ENCODE assay signal across 15 cellular contexts in the genomic region with DNA sequence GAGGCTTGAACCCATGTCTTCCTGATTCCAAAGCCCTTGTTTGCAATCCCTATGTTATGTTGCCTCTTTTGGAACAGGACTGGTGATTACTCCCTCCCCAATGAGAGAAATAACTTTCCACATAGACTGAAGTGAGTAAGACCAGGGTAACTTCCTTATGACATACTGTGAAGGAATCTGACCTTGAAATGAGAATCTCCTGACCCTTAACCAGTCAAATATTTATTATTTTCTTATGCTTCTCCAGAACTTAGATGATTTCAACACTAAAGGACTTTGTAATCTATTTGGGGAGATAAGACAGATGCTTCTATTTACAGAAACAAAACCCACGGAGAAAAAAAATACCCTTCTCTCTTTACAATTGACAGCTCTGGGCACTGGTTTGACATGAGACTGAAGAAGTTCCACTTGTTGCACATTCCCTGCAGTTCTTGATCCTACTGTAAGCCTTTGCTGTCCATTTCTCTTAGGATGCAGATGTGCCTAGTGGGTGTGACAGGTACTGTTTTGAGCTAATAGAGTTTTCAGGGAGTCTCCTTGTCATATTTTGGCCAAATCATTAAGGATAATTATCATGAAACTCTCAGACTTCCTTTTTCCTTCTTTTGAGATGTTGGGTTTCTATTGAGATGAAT. TPM values are rescaled to one million over a fixed set of nuclear protein-coding genes. Genes with fewer than 3 reads are reported as not detected.
A peak's percentile ranks its signal among the peaks of the same experiment; 100 is the strongest.
DNase-seq lines count a peak whose midpoint lies in the region; ATAC-seq and TF ChIP-seq lines count a peak whose summit lies in the region.
"Had no signal": no experiment of that assay in that cellular context is flagged by ENCODE, and none has a peak within 500 bp of the region (broad histone marks: within the 10 kb centered on the region; RNA-seq: fewer than 3 reads in every experiment).

No MANE protein-coding gene starts in this region.

- H3K27ac Mint-ChIP-seq in naive thymus-derived CD4-positive, alpha-beta T cell: no peak overlapping the region
- H3K27ac Mint-ChIP-seq: activated CD4-positive, alpha-beta memory T cell treated with anti-CD3 and anti-CD28 coated beads, Interleukin-2, amount 10 ng/mL, durations not matched to agents 7 days and 5 days; activated naive CD8-positive, alpha-beta T cell; effector memory CD8-positive, alpha-beta T cell; nephron; stimulated activated naive CD8-positive, alpha-beta T cell treated with anti-CD3 and anti-CD28 coated beads, Interleukin-15, Interleukin-2, amounts not matched to agents 100 ng/mL and 50 ng/mL, for 24 hours had no signal

- CTCF ChIA-PET in naive thymus-derived CD4-positive, alpha-beta T cell (lab: Charles Lee): interaction anchor here (1.7 kb wide), 1 partner anchor 12 kb away, joined by 4 read pairs; no protein-coding TSS in a partner anchor

- POLR2A ChIA-PET in naive thymus-derived CD4-positive, alpha-beta T cell (lab: Charles Lee): no interaction called here

- H3K9me3 ChIP-seq in naive thymus-derived CD4-positive, alpha-beta T cell (ENCODE audit: control insufficient read depth in 2 of 3, low read length in 3 of 3): no peaks in the 10 kb centered on the region

- peak; percentile 77 for DNase-seq in CD1c-positive myeloid dendritic cell (ENCODE audit: extremely low spot score)
- peak; percentile 90 for DNase-seq in M059J (ENCODE audit: low read depth)
- DNase-seq in choroid plexus epithelial cell (ENCODE audit: low read depth): peak; percentile 98
- DNase-seq in myocyte (ENCODE audit: low read depth): peak; percentile 88
- no peak for DNase-seq in naive thymus-derived CD4-positive, alpha-beta T cell
- no peak for DNase-seq in NCI-H187 treated with DMSO at 0.1 percent for 48 hours (lab: John Stamatoyannopoulos, UW)
- no peak for DNase-seq in cerebellum (ENCODE audit: low spot score)
- DNase-seq: activated CD4-positive, alpha-beta memory T cell treated with anti-CD3 and anti-CD28 coated beads, Interleukin-2, amount 10 ng/mL, durations not matched to agents 7 days and 5 days; effector memory CD8-positive, alpha-beta T cell; Karpas-422; NCI-H510A had no signal

- H3K4me1 ChIP-seq in naive thymus-derived CD4-positive, alpha-beta T cell (ENCODE audit: control insufficient read depth in 2 of 2, insufficient read depth in 2 of 2, low read length in 2 of 2): no peaks in the 10 kb centered on the region

- H3K9me3 Mint-ChIP-seq in naive thymus-derived CD4-positive, alpha-beta T cell: peaks cover 0 to 3% (median 0%) of the 10 kb centered on the region in 11 donors
- H3K9me3 Mint-ChIP-seq: activated CD4-positive, alpha-beta memory T cell treated with anti-CD3 and anti-CD28 coated beads, Interleukin-2, amount 10 ng/mL, durations not matched to agents 7 days and 5 days; effector memory CD8-positive, alpha-beta T cell; nephron; stimulated activated naive CD8-positive, alpha-beta T cell treated with anti-CD3 and anti-CD28 coated beads, Interleukin-15, Interleukin-2, amounts not matched to agents 100 ng/mL and 50 ng/mL, for 24 hours had no signal

- H3K4me1 Mint-ChIP-seq in naive thymus-derived CD4-positive, alpha-beta T cell: peaks cover 8 to 11% (median 8%) of the 10 kb centered on the region in 7 donors
- H3K4me1 Mint-ChIP-seq: nephron had no signal

- ATAC-seq in naive thymus-derived CD4-positive, alpha-beta T cell: no peak
- ATAC-seq in HG03095 (IDR thresholded peaks at IDR 0.05; ENCODE audit: unreplicated experiment): no peak
- ATAC-seq: effector memory CD8-positive, alpha-beta T cell had no signal

- no peak overlapping the region for H3K4me3 ChIP-seq in choroid plexus epithelial cell (ENCODE audit: low read depth, low read length)
- no peak overlapping the region for H3K4me3 ChIP-seq in naive thymus-derived CD4-positive, alpha-beta T cell (ENCODE audit: low read length)

- H3K27ac ChIP-seq in naive thymus-derived CD4-positive, alpha-beta T cell (ENCODE audit: low read depth, low read length): no peak overlapping the region

- no peak overlapping the region for H3K4me3 Mint-ChIP-seq in naive thymus-derived CD4-positive, alpha-beta T cell
- H3K4me3 Mint-ChIP-seq: activated CD4-positive, alpha-beta memory T cell treated with anti-CD3 and anti-CD28 coated beads, Interleukin-2, amount 10 ng/mL, durations not matched to agents 7 days and 5 days; activated naive CD8-positive, alpha-beta T cell; effector memory CD8-positive, alpha-beta T cell; nephron; stimulated activated naive CD8-positive, alpha-beta T cell treated with anti-CD3 and anti-CD28 coated beads, Interleukin-15, Interleukin-2, amounts not matched to agents 100 ng/mL and 50 ng/mL, for 24 hours had no signal

- intact Hi-C loops in naive thymus-derived CD4-positive, alpha-beta T cell (cut with micrococcal nuclease): no loop called here

- H3K27me3 ChIP-seq in naive thymus-derived CD4-positive, alpha-beta T cell (ENCODE audit: control insufficient read depth in 2 of 2, insufficient read depth in 2 of 2, low read length in 2 of 2): no peaks in the 10 kb centered on the region

- H3K27me3 Mint-ChIP-seq in naive thymus-derived CD4-positive, alpha-beta T cell: peaks cover 0 to 16% (median 4%) of the 10 kb centered on the region in 5 donors

- peaks cover 0 to 5% (median 0%) of the 10 kb centered on the region in 5 donors for H3K36me3 Mint-ChIP-seq in naive thymus-derived CD4-positive, alpha-beta T cell
- H3K36me3 Mint-ChIP-seq: activated naive CD8-positive, alpha-beta T cell had no signal

- no peak for TF ChIP-seq CTCF in choroid plexus epithelial cell (conservative IDR thresholded peaks at IDR 0.05; ENCODE audit: low read depth, low read length)

- H3K36me3 ChIP-seq in naive thymus-derived CD4-positive, alpha-beta T cell (ENCODE audit: control insufficient read depth in 2 of 3, insufficient read depth in 3 of 3, low read length in 3 of 3): no peaks in the 10 kb centered on the region

RNA-seq across cellular contexts. Expression of a gene that starts 3.9 kb away (rescaled TPM):
- not detected in 2 replicates for total RNA-seq in M059J (2014; rRNA removed; shearing (Covaris generic))
- total RNA-seq in myocyte (1.0 and 1.9 TPM in 2 replicates), cerebellum (not detected)
- 0.18 TPM for polyA plus RNA-seq in myocyte (2012)
- total RNA-seq in naive thymus-derived CD4-positive, alpha-beta T cell: not detected
- not detected for polyA plus RNA-seq in naive thymus-derived CD4-positive, alpha-beta T cell
- total RNA-seq: activated CD4-positive, alpha-beta memory T cell treated with anti-CD3 and anti-CD28 coated beads, Interleukin-2, amount 10 ng/mL, durations not matched to agents 7 days and 5 days had no signal

RNA-seq across cellular contexts. Expression of a gene that starts 47.7 kb away (rescaled TPM):
- total RNA-seq in M059J (2014; rRNA removed; shearing (Covaris generic)): not detected in 2 replicates
- total RNA-seq in myocyte (not detected in 2 replicates), cerebellum (0.27 TPM)
- polyA plus RNA-seq in myocyte (2012): 0.04 TPM
- total RNA-seq in naive thymus-derived CD4-positive, alpha-beta T cell: under 1 TPM in 1 of 5 experiments, not detected in 4; 0.02 TPM
- not detected for polyA plus RNA-seq in naive thymus-derived CD4-positive, alpha-beta T cell

Comparison
In these comparisons a context has a peak if more than half of its experiments do, and no peak if none do; other contexts are left out.
1. DNase-seq: peak in CD1c-positive myeloid dendritic cell (single experiment), M059J (single experiment), choroid plexus epithelial cell (single experiment) and myocyte (single experiment); none in naive thymus-derived CD4-positive, alpha-beta T cell (0 of 9), NCI-H187 treated with DMSO at 0.1 percent for 48 hours (single experiment) and cerebellum (single experiment).